In the genomic region with DNA sequence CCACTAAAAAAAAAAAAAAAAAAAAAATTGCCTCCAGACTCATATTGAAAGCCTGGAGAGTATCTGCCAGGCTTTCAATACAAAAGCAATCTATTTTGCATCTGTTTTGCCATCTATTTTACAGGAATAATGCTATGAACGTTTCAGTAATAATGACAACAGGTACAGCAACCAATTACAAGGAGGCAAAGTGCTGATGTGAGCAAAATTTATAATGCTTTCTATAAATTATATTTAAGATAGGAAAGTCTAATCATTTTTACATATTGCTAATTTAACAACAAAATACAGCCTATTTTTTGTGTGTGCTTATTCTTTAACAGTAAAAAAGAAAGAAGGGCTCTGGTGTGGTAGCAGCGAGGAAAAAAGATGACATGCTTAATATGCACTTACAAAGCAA, we compare ENCODE assay signal across 22 cellular contexts. TPM values are rescaled to one million over a fixed set of nuclear protein-coding genes. Genes with fewer than 3 reads are reported as not detected.
DNase-seq lines count a peak whose midpoint lies in the region; ATAC-seq and TF ChIP-seq lines count a peak whose summit lies in the region.
"Had no signal": no experiment of that assay in that cellular context is flagged by ENCODE, and none has a peak within 500 bp of the region (broad histone marks: within the 10 kb centered on the region; RNA-seq: fewer than 3 reads in every experiment).

No MANE protein-coding gene starts in this region.

- H3K18ac ChIP-seq in IMR-90 (ENCODE audit: low read depth, low read length), result no peak overlapping the region

- H4K8ac ChIP-seq in IMR-90 (ENCODE audit: low read depth in 2 of 2, low read length in 2 of 2), result no peak overlapping the region

- peaks cover 5% of the 10 kb centered on the region for H3K4me1 Mint-ChIP-seq in nephron

- H3K27me3 ChIP-seq in AG04450 (ENCODE audit: control insufficient read depth, insufficient read depth, low read length) (no peaks in the 10 kb centered on the region), IMR-90 (ENCODE audit: control insufficient read depth, insufficient read depth, low read length) (no peaks in the 10 kb centered on the region), body of pancreas (no peaks in the 10 kb centered on the region)
- H3K27me3 ChIP-seq: BE2C; BLaER1 treated with 17β-estradiol and CSF1 and Interleukin-3, amounts not matched to agents 10 nM and 100 nM had no signal

- no peak overlapping the region for H3K4me3 Mint-ChIP-seq in nephron
- H3K4me3 Mint-ChIP-seq: CD14-positive monocyte; CD4-positive, alpha-beta T cell; CD8-positive, alpha-beta memory T cell; GM23338; H9; HFFc6 had no signal

- H3K36me3 Mint-ChIP-seq in nephron (ENCODE audit: low read depth), result peaks cover 70% of the 10 kb centered on the region

- H3K4me1 ChIP-seq in IMR-90 (ENCODE audit: control insufficient read depth, insufficient read depth, low read length), result peaks cover 5% of the 10 kb centered on the region; the same call in 1 of the 2 replicates
- H3K4me1 ChIP-seq in body of pancreas, result peaks cover 78% of the 10 kb centered on the region

- CTCF ChIA-PET in AG04450 (lab: Charles Lee), result interaction anchor here (2.0 kb wide), 1 partner anchor 30 kb away, joined by 7 read pairs; the partner anchor contains the start of gene CYREN
- CTCF ChIA-PET in IMR-90 (lab: Yijun Ruan, JAX), result no interaction called here

- ATAC-seq in IMR-90 (ENCODE audit: low read depth) (no peak), body of pancreas (no peak), HG02623 (IDR thresholded peaks at IDR 0.05; ENCODE audit: unreplicated experiment) (no peak)
- ATAC-seq: HCT116 had no signal

- no peak overlapping the region for H2BK15ac ChIP-seq in IMR-90 (ENCODE audit: low read depth, low read length)

- H4K20me1 ChIP-seq in IMR-90 (ENCODE audit: insufficient read depth, low read length), result no peaks in the 10 kb centered on the region

- H3K14ac ChIP-seq in IMR-90 (replicated peaks; ENCODE audit: low read depth, low read length), result no peak overlapping the region

- H4K91ac ChIP-seq in IMR-90 (ENCODE audit: insufficient read depth, low read depth, low read length), result no peak overlapping the region

- H3K27me3 Mint-ChIP-seq in nephron (ENCODE audit: low read depth), result no peaks in the 10 kb centered on the region
- H3K27me3 Mint-ChIP-seq: CD4-positive, alpha-beta T cell; CD8-positive, alpha-beta memory T cell had no signal

- no peak overlapping the region for H3K9ac ChIP-seq in IMR-90 (ENCODE audit: low read depth, low read length)
- H3K9ac ChIP-seq: BLaER1 treated with 17β-estradiol and CSF1 and Interleukin-3, amounts not matched to agents 10 nM and 100 nM had no signal

- TF ChIP-seq RAD21 in IMR-90 (IDR thresholded peaks at IDR 0.05; ENCODE audit: low read length), result no peak

- H2BK120ac ChIP-seq in IMR-90 (ENCODE audit: low read depth, low read length), result no peak overlapping the region

- intact Hi-C loops in IMR-90 (cut with micrococcal nuclease) (no loop called here), body of pancreas (cut with DNase I) (no loop called here)

- no peak overlapping the region for H3K23ac ChIP-seq in IMR-90 (ENCODE audit: low read depth, low read length)

- no peak overlapping the region for H2AK9ac ChIP-seq in IMR-90 (replicated peaks; ENCODE audit: low read depth, low read length, poor library complexity)

- in situ Hi-C loops in IMR-90 (cut with MboI; ENCODE audit: low sequenced_read_pairs), result no loop called here

- H4K5ac ChIP-seq in IMR-90 (ENCODE audit: low read depth, low read length), result no peak overlapping the region

- H3K56ac ChIP-seq in IMR-90 (ENCODE audit: extremely low read depth, insufficient read depth, low read length), result no peak overlapping the region

- TF ChIP-seq POLR2A in IMR-90 (IDR thresholded peaks at IDR 0.05; ENCODE audit: low read depth, low read length) (no peak), body of pancreas (IDR thresholded peaks at IDR 0.05) (no peak)

- DNase-seq in AG04450 (ENCODE audit: low read depth, low spot score), result no peak
- DNase-seq in IMR-90, result no peak
- DNase-seq in body of pancreas, result no peak
- no peak for DNase-seq in DMS53 treated with DMSO at 0.1 percent for 48 hours (lab: John Stamatoyannopoulos, UW; ENCODE audit: unreplicated experiment)
- DNase-seq in NCI-H510A treated with DMSO at 0.1 percent for 48 hours (lab: John Stamatoyannopoulos, UW), result no peak
- DNase-seq: AML-193; BE2C; CD4-positive, alpha-beta T cell; CD8-positive, alpha-beta memory T cell; DMS 273 treated with DMSO at 0.1 percent for 48 hours; DMS79 treated with DMSO at 0.1 percent for 48 hours; H9; HFFc6 had no signal

- H2BK20ac ChIP-seq in IMR-90 (ENCODE audit: low read depth, low read length), result no peak overlapping the region

- POLR2A ChIA-PET in AG04450 (lab: Yijun Ruan, JAX), result no interaction called here
- POLR2A ChIA-PET in IMR-90 (lab: Charles Lee; ENCODE audit: unreplicated experiment), result no interaction called here

- no TSS peak for BruUV-seq in IMR-90 (replicated peaks; lab: Mats Ljungman, UMichigan)

- no peak overlapping the region for H3K4me2 ChIP-seq in IMR-90 (ENCODE audit: low read depth, low read length)
- H3K4me2 ChIP-seq: GM23338 had no signal

- H3K4ac ChIP-seq in IMR-90 (ENCODE audit: low read depth, low read length), result no peak overlapping the region

- no peak overlapping the region for H2BK5ac ChIP-seq in IMR-90 (ENCODE audit: low read depth, low read length, poor library complexity, severe bottlenecking)

- H3K27ac Mint-ChIP-seq in nephron, result peak overlapping the region; percentile 35 to 87 (median 57)
- H3K27ac Mint-ChIP-seq: CD14-positive monocyte; CD4-positive, alpha-beta T cell; GM23338; H9; HFFc6 had no signal

- H3K27ac ChIP-seq in AG04450 (ENCODE audit: low read depth, low read length) (peak overlapping the region; percentile 31), IMR-90 (ENCODE audit: insufficient read depth, low read length) (no peak overlapping the region), body of pancreas (peak overlapping the region in 3 of 4 donors; percentile 38 to 74 (median 67))
- H3K27ac ChIP-seq: BLaER1 treated with 17β-estradiol and CSF1 and Interleukin-3, amounts not matched to agents 10 nM and 100 nM had no signal

- TF ChIP-seq CTCF in AG04450 (IDR thresholded peaks at IDR 0.05; ENCODE audit: low read depth, low read length) (no peak), IMR-90 (conservative IDR thresholded peaks at IDR 0.05; ENCODE audit: low read depth, low read length) (no peak), body of pancreas (IDR thresholded peaks at IDR 0.05) (no peak), nephron (IDR thresholded peaks at IDR 0.05; ENCODE audit: unreplicated experiment in 3 of 3) (no peak)

- no peak overlapping the region for H3K4me3 ChIP-seq in AG04450 (ENCODE audit: low read depth, low read length)
- no peak overlapping the region for H3K4me3 ChIP-seq in IMR-90 (ENCODE audit: insufficient read depth, low read depth, low read length)
- no peak overlapping the region for H3K4me3 ChIP-seq in body of pancreas
- H3K4me3 ChIP-seq: BLaER1 treated with 17β-estradiol and CSF1 and Interleukin-3, amounts not matched to agents 10 nM and 100 nM; GM23338 had no signal

- H3K9me3 ChIP-seq in AG04450 (ENCODE audit: control insufficient read depth, insufficient read depth, low read length) (no peaks in the 10 kb centered on the region), IMR-90 (ENCODE audit: control insufficient read depth, insufficient read depth, low read length) (no peaks in the 10 kb centered on the region), body of pancreas (no peaks in the 10 kb centered on the region)
- H3K9me3 ChIP-seq: BE2C; BLaER1 treated with 17β-estradiol and CSF1 and Interleukin-3, amounts not matched to agents 10 nM and 100 nM had no signal

- peaks cover 17% of the 10 kb centered on the region for H3K9me1 ChIP-seq in IMR-90 (ENCODE audit: insufficient read depth, low read length)

- peaks cover 4 to 12% of the 10 kb centered on the region in 2 experiments; a peak in 3 of 4 replicates for H3K79me1 ChIP-seq in IMR-90 (ENCODE audit: low read depth in 1 of 2, low read length in 2 of 2)

- dilution Hi-C loops in IMR-90 (cut with HindIII; ENCODE audit: low sequenced_read_pairs, unreplicated experiment), result no loop called here

- H3K9me3 Mint-ChIP-seq in nephron, result no peaks in the 10 kb centered on the region
- H3K9me3 Mint-ChIP-seq: CD14-positive monocyte; CD4-positive, alpha-beta T cell; CD8-positive, alpha-beta memory T cell; GM23338; H9; HFFc6 had no signal

- no CpG with 5 or more reads among the region's 2 CpGs for WGBS in IMR-90 (ENCODE audit: extremely low coverage in 2 of 2, insufficient read length in 1 of 2), 2 experiments
- WGBS in body of pancreas, 2 donors, result 62 to 65% methylated on average over 2 of the region's 2 CpGs

- no peak overlapping the region for H2AK5ac ChIP-seq in IMR-90 (ENCODE audit: low read depth, low read length)

- H2AFZ ChIP-seq in IMR-90 (replicated peaks; ENCODE audit: low read length, poor library complexity), result no peak overlapping the region
- H2AFZ ChIP-seq: GM23338 had no signal

- H3K36me3 ChIP-seq in IMR-90 (ENCODE audit: control insufficient read depth, insufficient read depth, low read length) (peaks cover 13% of the 10 kb centered on the region), body of pancreas (replicated peaks in 1 of 2; ENCODE audit: insufficient read depth in 1 of 2, low read depth in 2 of 2) (peaks cover 8 to 13% of the 10 kb centered on the region in 2 donors)
- H3K36me3 ChIP-seq: BE2C had no signal

RNA-seq across cellular contexts. Expression of gene WDR91, which starts 10.0 kb away (rescaled TPM):
- polyA plus RNA-seq in AG04450 (2011; rRNA removed), result 6.3 and 6.8 TPM in 2 replicates
- polyA minus RNA-seq in AG04450 (2011; rRNA and poly(A)+ RNA removed), result 11.6 and 12.2 TPM in 2 replicates
- 5.2 and 6.4 TPM in 2 replicates for total RNA-seq in IMR-90 (2012; rRNA removed)
- polyA plus RNA-seq in IMR-90 (2012; rRNA removed), result 10.3 and 10.6 TPM in 2 replicates
- 4.0 and 5.4 TPM in 2 replicates for polyA plus RNA-seq in IMR-90 (2012; cell fraction: cytosol; rRNA removed)
- polyA plus RNA-seq in IMR-90 (2012; cell fraction: nucleus; rRNA removed; ENCODE audit: low replicate concordance), result 33.6 and 39.3 TPM in 2 replicates
- total RNA-seq in body of pancreas, result 10 to 100 TPM; 28.0 to 32.4 TPM

RNA-seq across cellular contexts. Expression of gene CYREN, which starts 30.8 kb away (rescaled TPM):
- polyA plus RNA-seq in AG04450 (2011; rRNA removed) (28.4 and 30.6 TPM in 2 replicates), IMR-90 (2012; rRNA removed) (24.2 and 29.2 TPM in 2 replicates)
- 37.6 and 43.0 TPM in 2 replicates for polyA minus RNA-seq in AG04450 (2011; rRNA and poly(A)+ RNA removed)
- total RNA-seq in IMR-90 (2012; rRNA removed) (26.5 and 33.1 TPM in 2 replicates), body of pancreas (10 to 100 TPM; 32.9 to 40.5 TPM)
- 20.1 and 21.8 TPM in 2 replicates for polyA plus RNA-seq in IMR-90 (2012; cell fraction: cytosol; rRNA removed)
- 13.8 and 18.6 TPM in 2 replicates for polyA plus RNA-seq in IMR-90 (2012; cell fraction: nucleus; rRNA removed; ENCODE audit: low replicate concordance)

RNA-seq across cellular contexts. Expression of gene STRA8, which starts 32.3 kb away (rescaled TPM):
- polyA plus RNA-seq in AG04450 (2011; rRNA removed), result not detected in 2 replicates
- polyA minus RNA-seq in AG04450 (2011; rRNA and poly(A)+ RNA removed), result not detected in 2 replicates
- total RNA-seq in IMR-90 (2012; rRNA removed), result not detected in 2 replicates
- not detected in 2 replicates for polyA plus RNA-seq in IMR-90 (2012; rRNA removed)
- polyA plus RNA-seq in IMR-90 (2012; cell fraction: cytosol; rRNA removed), result not detected in 2 replicates
- polyA plus RNA-seq in IMR-90 (2012; cell fraction: nucleus; rRNA removed; ENCODE audit: low replicate concordance), result not detected in 2 replicates
- not detected for total RNA-seq in body of pancreas
- total RNA-seq: A172; CD4-positive, alpha-beta T cell; CD8-positive, alpha-beta memory T cell; Daoy; GM23338; H4; H9; HFFc6 had no signal
- polyA plus RNA-seq: CD14-positive monocyte; CD8-positive, alpha-beta memory T cell; GM23338 had no signal

RNA-seq across cellular contexts. Expression of gene TMEM140, which starts 53.5 kb away (rescaled TPM):
- polyA plus RNA-seq in AG04450 (2011; rRNA removed) (1.0 and 1.4 TPM in 2 replicates), IMR-90 (2012; rRNA removed) (0.23 and 0.24 TPM in 2 replicates)
- 0.83 and 1.3 TPM in 2 replicates for polyA minus RNA-seq in AG04450 (2011; rRNA and poly(A)+ RNA removed)
- total RNA-seq in IMR-90 (2012; rRNA removed) (0.28 and 0.72 TPM in 2 replicates), body of pancreas (1 to 10 TPM; 4.0 to 9.6 TPM)
- 0.16 and 0.56 TPM in 2 replicates for polyA plus RNA-seq in IMR-90 (2012; cell fraction: cytosol; rRNA removed)
- polyA plus RNA-seq in IMR-90 (2012; cell fraction: nucleus; rRNA removed; ENCODE audit: low replicate concordance), result 0.14 and 0.44 TPM in 2 replicates
- total RNA-seq: GM23338, H9 had no signal
